ENCODE assay signal across 8 cellular contexts in the genomic region with DNA sequence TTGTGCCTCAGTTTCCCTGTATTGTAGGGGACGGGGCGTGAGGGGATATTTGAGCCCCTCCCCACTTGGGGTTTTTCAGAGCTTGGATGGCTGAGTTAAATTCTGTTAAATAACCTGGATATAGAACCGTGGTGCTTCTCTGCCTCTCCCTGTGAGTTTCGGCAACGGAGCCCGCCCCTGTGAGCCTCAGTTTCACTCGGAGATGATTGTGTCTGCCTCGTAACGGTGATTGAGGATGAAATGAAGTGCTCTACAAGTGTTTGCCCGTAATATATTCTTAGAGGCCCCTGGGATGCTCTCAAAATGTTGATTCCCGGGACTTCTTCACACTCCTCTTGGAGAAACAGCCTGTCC. TPM values are rescaled to one million over a fixed set of nuclear protein-coding genes. Genes with fewer than 3 reads are reported as not detected.
A peak's percentile ranks its signal among the peaks of the same experiment; 100 is the strongest.
DNase-seq lines count a peak whose midpoint lies in the region; ATAC-seq, FAIRE-seq and TF ChIP-seq lines count a peak whose summit lies in the region.

No MANE protein-coding gene starts in this region.

- peaks cover 17% of the 10 kb centered on the region for H3K36me3 ChIP-seq in BE2C
- no peaks in the 10 kb centered on the region for H3K36me3 ChIP-seq in KMS-11 (ENCODE audit: insufficient read depth)
- peaks cover 17% of the 10 kb centered on the region for H3K36me3 ChIP-seq in muscle layer of colon (ENCODE audit: insufficient read depth, low read length)

- H3K4me1 ChIP-seq in BE2C (no peaks in the 10 kb centered on the region), KMS-11 (ENCODE audit: low read depth, poor library complexity, severe bottlenecking) (peaks cover 12% of the 10 kb centered on the region), muscle layer of colon (ENCODE audit: insufficient read depth, low read length) (peaks cover 9% of the 10 kb centered on the region)

- ATAC-seq in GM21447 (IDR thresholded peaks at IDR 0.05; ENCODE audit: unreplicated experiment) (no peak), GM21360 (IDR thresholded peaks at IDR 0.05; ENCODE audit: unreplicated experiment) (no peak)

- no peak for DNase-seq in BE2C
- DNase-seq in caudate nucleus (lab: John Stamatoyannopoulos, UW) = peak in 1 of 61 donors; percentile 21
- no peak for DNase-seq in HTR-8/SVneo (ENCODE audit: insufficient read length, low spot score)
- DNase-seq in ureter (ENCODE audit: low spot score) = no peak

- H3K9me3 ChIP-seq in BE2C = no peaks in the 10 kb centered on the region
- no peaks in the 10 kb centered on the region for H3K9me3 ChIP-seq in muscle layer of colon (ENCODE audit: low read length)

- H3K9ac ChIP-seq in KMS-11 = peak overlapping the region; percentile 66
- H3K9ac ChIP-seq in muscle layer of colon (ENCODE audit: low read length) = peak overlapping the region; percentile 98

- H3K4me2 ChIP-seq in KMS-11 = peak overlapping the region; percentile 63

- H4K20me1 ChIP-seq in KMS-11 (ENCODE audit: insufficient read depth) = no peaks in the 10 kb centered on the region

- no peak for FAIRE-seq in HTR-8/SVneo (lab: Jason Lieb, UNC)

- TF ChIP-seq CTCF in BE2C (IDR thresholded peaks at IDR 0.05; ENCODE audit: low read depth, low read length) (no peak), KMS-11 (conservative IDR thresholded peaks at IDR 0.05; ENCODE audit: low read depth, low read length) (no peak)

- H3K4me3 ChIP-seq in BE2C (ENCODE audit: low read depth, low read length) (peak overlapping the region; percentile 99), KMS-11 (IDR thresholded peaks at IDR 0.05; ENCODE audit: insufficient read depth, low read depth, low read length) (no peak overlapping the region), muscle layer of colon (ENCODE audit: low read depth in 1 of 2, low read length in 2 of 2) (peak overlapping the region; percentile 91 to 94)

- no peaks in the 10 kb centered on the region for H3K27me3 ChIP-seq in BE2C
- H3K27me3 ChIP-seq in KMS-11 (ENCODE audit: insufficient read depth, low read depth) = no peaks in the 10 kb centered on the region
- H3K27me3 ChIP-seq in muscle layer of colon (ENCODE audit: control insufficient read depth in 1 of 2, insufficient read depth in 2 of 2, low read length in 2 of 2) = no peaks in the 10 kb centered on the region

- H3K27ac ChIP-seq in KMS-11 (peak overlapping the region; percentile 36), caudate nucleus (ENCODE audit: low read depth, low read length) (peak overlapping the region; percentile 71), muscle layer of colon (ENCODE audit: low read depth, low read length) (peak overlapping the region; percentile 98)

- 0 out of 2 replicates have a peak overlapping the region, but pooled peaks have one; percentile 64 for H2AFZ ChIP-seq in KMS-11 (ENCODE audit: low read depth)

- peaks cover 19% of the 10 kb centered on the region for H3K79me2 ChIP-seq in KMS-11 (ENCODE audit: insufficient read depth, low read depth)

RNA-seq across cellular contexts. Expression of a gene that starts 0.5 kb away (rescaled TPM):
- polyA plus RNA-seq in BE2C (2012; ENCODE audit: insufficient read depth, insufficient read length, low read depth) = 231 TPM
- total RNA-seq in ureter = 79.5 TPM

RNA-seq across cellular contexts. Expression of a gene that starts 13.5 kb away (rescaled TPM):
- 2,272 TPM for polyA plus RNA-seq in BE2C (2012; ENCODE audit: insufficient read depth, insufficient read length, low read depth)
- 1,235 TPM for total RNA-seq in ureter

RNA-seq across cellular contexts. Expression of a gene that starts 14.8 kb away (rescaled TPM):
- 511 TPM for polyA plus RNA-seq in BE2C (2012; ENCODE audit: insufficient read depth, insufficient read length, low read depth)
- 162 TPM for total RNA-seq in ureter

RNA-seq across cellular contexts. Expression of a gene that starts 30.4 kb away (rescaled TPM):
- 178 TPM for polyA plus RNA-seq in BE2C (2012; ENCODE audit: insufficient read depth, insufficient read length, low read depth)
- 62.1 TPM for total RNA-seq in ureter

RNA-seq across cellular contexts. Expression of a gene that starts 36.3 kb away (rescaled TPM):
- polyA plus RNA-seq in BE2C (2012; ENCODE audit: insufficient read depth, insufficient read length, low read depth) = 25.9 TPM
- total RNA-seq in ureter = 29.2 TPM

Comparison
In these comparisons a context has a peak if more than half of its experiments do, and no peak if none do; other contexts are left out.
1. H3K27ac ChIP-seq: peak in every context shown above with its lines; median percentile 98 in muscle layer of colon; 71 in caudate nucleus; 36 in KMS-11.